Comparison of ENCODE assay signal across 30 cellular contexts in the genomic region with DNA sequence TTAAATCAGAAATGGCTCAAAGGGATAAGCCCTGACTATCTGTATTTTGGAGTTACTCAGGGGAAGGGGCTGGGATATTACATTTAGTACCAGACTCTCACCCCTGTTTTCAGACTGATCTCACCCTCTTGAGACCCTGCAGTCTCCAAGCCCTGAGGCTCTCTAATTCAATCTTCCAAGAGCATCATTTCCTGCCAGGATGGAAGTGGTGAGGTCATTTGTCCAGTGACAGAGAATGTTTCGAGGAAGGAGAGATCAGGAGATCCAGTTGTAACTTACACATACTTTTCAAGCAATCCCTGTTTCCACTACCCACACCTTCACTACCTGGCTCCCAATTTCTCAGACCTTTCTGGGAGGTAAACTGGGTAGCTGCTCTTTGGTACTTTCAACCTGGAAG.
"Had no signal": no experiment of that assay in that cellular context is flagged by ENCODE, and none has a peak within 500 bp of the region (broad histone marks: within the 10 kb centered on the region; RNA-seq: fewer than 3 reads in every experiment).

No MANE protein-coding gene starts in this region.

- H3K9me3 Mint-ChIP-seq: activated CD4-positive, alpha-beta memory T cell treated with anti-CD3 and anti-CD28 coated beads for 36 hours; activated naive CD4-positive, alpha-beta T cell treated with anti-CD3 and anti-CD28 coated beads, Interleukin-2, amount 10 ng/mL, durations not matched to agents 7 days and 5 days; activated naive CD8-positive, alpha-beta T cell treated with anti-CD3 and anti-CD28 coated beads, Interleukin-2, amount 10 ng/mL, durations not matched to agents 7 days and 5 days; brain; natural killer cell; T-helper 2 cell treated with Interferon-gamma antibody and Interleukin-4, amounts not matched to agents 5 μg/mL and 100 μg/mL, for 36 hours had no signal

- DNase-seq: activated CD4-positive, alpha-beta memory T cell treated with anti-CD3 and anti-CD28 coated beads for 36 hours; activated CD4-positive, alpha-beta T cell treated with anti-CD3 and anti-CD28 coated beads for 48 hours; activated CD8-positive, alpha-beta memory T cell treated with anti-CD3 and anti-CD28 coated beads, Interleukin-2, amount 50 U/mL, for 4 hours; activated gamma-delta T cell; activated naive CD4-positive, alpha-beta T cell treated with anti-CD3 and anti-CD28 coated beads, Interleukin-2, amount 10 ng/mL, durations not matched to agents 7 days and 5 days; activated naive CD8-positive, alpha-beta T cell treated with anti-CD3 and anti-CD28 coated beads, Interleukin-2, amount 10 ng/mL, durations not matched to agents 7 days and 5 days; activated T-cell treated with anti-CD3 and anti-CD28 coated beads, Interleukin-2, amount 50 U/mL, for 1 hour; cerebellar nuclear complex; colonic mucosa; dorsolateral prefrontal cortex; effector memory CD4-positive, alpha-beta T cell; erythroblast; heart right ventricle; left lung; lower lobe of right lung; mesenchymal stem cell; natural killer cell; stimulated activated CD4-positive, alpha-beta T cell treated with anti-CD3 and anti-CD28 coated beads, Interleukin-12 subunit alpha, Interleukin-12 subunit beta, amount 100 ng/mL, for 4 hours; stimulated activated CD4-positive, alpha-beta T cell treated with anti-CD3 and anti-CD28 coated beads, Interleukin-4, amount 100 ng/mL, for 1 hour; stimulated activated naive CD8-positive, alpha-beta T cell treated with anti-CD3 and anti-CD28 coated beads, Interleukin-15, Interleukin-2, amounts not matched to agents 100 U/mL and 50 U/mL, for 24 hours; testis; transverse colon had no signal

- H3K36me3 ChIP-seq: ascending aorta, cardiac muscle cell, colonic mucosa, heart right ventricle, left lung, lower lobe of right lung, transverse colon had no signal

- H3K27ac Mint-ChIP-seq: activated CD4-positive, alpha-beta memory T cell treated with anti-CD3 and anti-CD28 coated beads for 36 hours; activated naive CD4-positive, alpha-beta T cell treated with anti-CD3 and anti-CD28 coated beads, Interleukin-2, amount 10 ng/mL, durations not matched to agents 7 days and 5 days; activated naive CD8-positive, alpha-beta T cell treated with anti-CD3 and anti-CD28 coated beads, Interleukin-2, amount 10 ng/mL, durations not matched to agents 7 days and 5 days; natural killer cell; progenitor cell of endocrine pancreas; T-helper 2 cell treated with Interferon-gamma antibody and Interleukin-4, amounts not matched to agents 5 μg/mL and 100 μg/mL, for 36 hours had no signal

- ATAC-seq: left lung; lower lobe of right lung; natural killer cell; sciatic nerve; stimulated activated naive CD8-positive, alpha-beta T cell treated with anti-CD3 and anti-CD28 coated beads, Interleukin-15, Interleukin-2, amounts not matched to agents 100 U/mL and 50 U/mL, for 24 hours had no signal

- H3K4me3 Mint-ChIP-seq: activated CD4-positive, alpha-beta memory T cell treated with anti-CD3 and anti-CD28 coated beads for 36 hours; activated naive CD4-positive, alpha-beta T cell treated with anti-CD3 and anti-CD28 coated beads, Interleukin-2, amount 10 ng/mL, durations not matched to agents 7 days and 5 days; activated naive CD8-positive, alpha-beta T cell treated with anti-CD3 and anti-CD28 coated beads, Interleukin-2, amount 10 ng/mL, durations not matched to agents 7 days and 5 days; brain; natural killer cell; T-helper 2 cell treated with Interferon-gamma antibody and Interleukin-4, amounts not matched to agents 5 μg/mL and 100 μg/mL, for 36 hours had no signal

- H3K27ac ChIP-seq: ascending aorta, cardiac muscle cell, colonic mucosa, dorsolateral prefrontal cortex, heart right ventricle, left lung, lower lobe of right lung, skin epidermis, testis, transverse colon, VCaP had no signal

- H3K9me3 ChIP-seq: ascending aorta, colonic mucosa, heart right ventricle, left lung, lower lobe of right lung, testis, transverse colon had no signal

- H3K4me1 ChIP-seq: colonic mucosa, left lung, lower lobe of right lung, testis, transverse colon had no signal

- H3K27me3 Mint-ChIP-seq: activated CD4-positive, alpha-beta memory T cell treated with anti-CD3 and anti-CD28 coated beads for 36 hours; activated naive CD4-positive, alpha-beta T cell treated with anti-CD3 and anti-CD28 coated beads, Interleukin-2, amount 10 ng/mL, durations not matched to agents 7 days and 5 days; activated naive CD8-positive, alpha-beta T cell treated with anti-CD3 and anti-CD28 coated beads, Interleukin-2, amount 10 ng/mL, durations not matched to agents 7 days and 5 days; brain; progenitor cell of endocrine pancreas had no signal

- H3K4me3 ChIP-seq: ascending aorta, cardiac muscle cell, colonic mucosa, dorsolateral prefrontal cortex, heart right ventricle, left lung, lower lobe of right lung, skin epidermis, testis, transverse colon had no signal

- H3K36me3 Mint-ChIP-seq: activated naive CD8-positive, alpha-beta T cell treated with anti-CD3 and anti-CD28 coated beads, Interleukin-2, amount 10 ng/mL, durations not matched to agents 7 days and 5 days; brain; natural killer cell had no signal

- H3K4me1 Mint-ChIP-seq: activated naive CD4-positive, alpha-beta T cell treated with anti-CD3 and anti-CD28 coated beads, Interleukin-2, amount 10 ng/mL, durations not matched to agents 7 days and 5 days; natural killer cell had no signal

- H3K27me3 ChIP-seq: ascending aorta, cardiac muscle cell, colonic mucosa, dorsolateral prefrontal cortex, heart right ventricle, left lung, testis, transverse colon had no signal
